Comparison of ENCODE assay signal across 8 cellular contexts in the genomic region with DNA sequence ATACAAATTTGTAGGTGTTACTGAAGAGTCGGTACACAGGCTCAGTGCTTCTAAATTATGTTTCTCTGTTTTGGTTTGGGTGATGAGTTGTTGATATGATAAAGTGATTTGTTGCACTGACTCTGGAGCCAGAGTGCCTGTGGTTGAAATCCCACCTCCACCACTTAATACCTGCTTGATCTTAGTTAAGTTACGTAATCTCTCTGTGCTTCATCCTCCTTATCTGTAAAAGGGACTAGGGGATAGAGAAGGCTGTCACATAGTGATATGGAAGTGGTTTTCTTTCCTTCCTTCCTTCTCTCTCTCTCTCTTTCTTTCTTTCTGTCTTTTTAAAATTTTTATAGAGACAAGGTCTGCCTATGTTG. TPM values are rescaled to one million over a fixed set of nuclear protein-coding genes. Genes with fewer than 3 reads are reported as not detected.
A peak's percentile ranks its signal among the peaks of the same experiment; 100 is the strongest.
DNase-seq lines count a peak whose midpoint lies in the region; ATAC-seq and TF ChIP-seq lines count a peak whose summit lies in the region.

No MANE protein-coding gene starts in this region.

- no peaks in the 10 kb centered on the region for H3K27me3 ChIP-seq in esophagus (ENCODE audit: control insufficient read depth in 1 of 2, insufficient read depth in 2 of 2, low read length in 2 of 2)

- H3K4me1 ChIP-seq in ES-I3 (ENCODE audit: insufficient read depth, low read length), result no peaks in the 10 kb centered on the region
- peaks cover 14 to 20% of the 10 kb centered on the region in 2 donors for H3K4me1 ChIP-seq in esophagus (ENCODE audit: control insufficient read depth in 2 of 2, insufficient read depth in 2 of 2, low read length in 1 of 2)

- TF ChIP-seq CTCF in RWPE1 (conservative IDR thresholded peaks at IDR 0.05; ENCODE audit: low read depth) (no peak), retinal pigment epithelial cell (conservative IDR thresholded peaks at IDR 0.05; ENCODE audit: low read depth, low read length) (no peak)

- CTCF ChIA-PET in RWPE1 (lab: Yijun Ruan, JAX), result no interaction called here

- no peak overlapping the region for H3K4me3 ChIP-seq in esophagus (ENCODE audit: low read depth in 1 of 2, low read length in 2 of 2)
- peak overlapping the region; percentile 62 for H3K4me3 ChIP-seq in retinal pigment epithelial cell (ENCODE audit: low read length)

- H3K9ac ChIP-seq in ES-I3 (ENCODE audit: low read depth, low read length), result peak overlapping the region; percentile 96; the same call in 1 of the 2 replicates

- peak overlapping the region; percentile 86 for H3K27ac ChIP-seq in RWPE1
- H3K27ac ChIP-seq in esophagus (ENCODE audit: low read depth in 2 of 2, low read length in 1 of 2), result peak overlapping the region; percentile 80 to 96

- H3K36me3 ChIP-seq in ES-I3 (ENCODE audit: insufficient read depth, low read length) (no peaks in the 10 kb centered on the region), esophagus (ENCODE audit: control insufficient read depth in 2 of 2, insufficient read depth in 2 of 2, low read length in 1 of 2) (peaks cover 2 to 7% of the 10 kb centered on the region in 2 donors)

- H3K9me3 ChIP-seq in ES-I3 (ENCODE audit: control insufficient read depth, insufficient read depth, low read length) (no peaks in the 10 kb centered on the region), esophagus (ENCODE audit: control insufficient read depth in 2 of 2, insufficient read depth in 1 of 2, low read depth in 1 of 2, low read length in 1 of 2) (no peaks in the 10 kb centered on the region)

- POLR2A ChIA-PET in RWPE1 (lab: Yijun Ruan, JAX; ENCODE audit: low non-redundant PET), result no interaction called here

- DNase-seq in RWPE1 (ENCODE audit: low spot score) (no peak), retinal pigment epithelial cell (ENCODE audit: low read depth) (no peak), NCI-H1930 (lab: John Stamatoyannopoulos, UW) (no peak), NCI-H345 (lab: John Stamatoyannopoulos, UW) (no peak), NAMALWA (ENCODE audit: low spot score) (no peak)

- 76 to 80% methylated on average over 2 of the region's 2 CpGs for WGBS in esophagus, 2 donors

- no peak for ATAC-seq in GM18520 (IDR thresholded peaks at IDR 0.05; ENCODE audit: unreplicated experiment)

RNA-seq across cellular contexts. Expression of a gene that starts 0.7 kb away (rescaled TPM):
- 10 to 100 TPM in 1 of 2 donors, 1 to 10 TPM in 1; 9.4 to 12.5 TPM for polyA plus RNA-seq in esophagus

RNA-seq across cellular contexts. Expression of a gene that starts 8.5 kb away (rescaled TPM):
- 10 to 100 TPM; 13.1 to 16.3 TPM for polyA plus RNA-seq in esophagus

RNA-seq across cellular contexts. Expression of a gene that starts 55.7 kb away (rescaled TPM):
- polyA plus RNA-seq in esophagus, result 10 to 100 TPM; 29.8 to 36.5 TPM
